In genomic region chr9:136118367-136119258, GRCh38 we compare ENCODE assay signal across 8 cellular contexts. TPM values are rescaled to one million over a fixed set of nuclear protein-coding genes. Genes with fewer than 3 reads are reported as not detected.
DNase-seq lines count a peak whose midpoint lies in the region; ATAC-seq and TF ChIP-seq lines count a peak whose summit lies in the region.

TMEM250 (minus strand) TSS chr9:136118875; CDS start chr9:136116900, 1,975 bp downstream.

- H3K27me3 ChIP-seq in BLaER1 treated with 17β-estradiol and CSF1 and Interleukin-3, amounts not matched to agents 10 nM and 100 nM = no peaks in the 10 kb centered on the region
- peaks cover 3% of the 10 kb centered on the region for H3K27me3 ChIP-seq in colonic mucosa
- no peaks in the 10 kb centered on the region for H3K27me3 ChIP-seq in layer of hippocampus (ENCODE audit: control insufficient read depth, insufficient read depth, low read length)

- intact Hi-C loops in colonic mucosa (cut with DNase I) = no loop called here

- peak; percentile 78 to 95 for DNase-seq in NCI-H526 (lab: John Stamatoyannopoulos, UW)
- DNase-seq in activated CD4-positive, alpha-beta T cell treated with anti-CD3 and anti-CD28 coated beads for 48 hours = peak; percentile 98
- DNase-seq in colonic mucosa = peak; percentile 96
- DNase-seq in stimulated activated CD4-positive, alpha-beta T cell treated with anti-CD3 and anti-CD28 coated beads, Interleukin-1b, Interleukin-23, amount 100 ng/mL, for 24 hours (ENCODE audit: low read depth in 4 of 4, low spot score in 1 of 4) = peak; percentile 86 to 96 (median 92)

- H3K36me3 ChIP-seq in BLaER1 treated with 17β-estradiol and CSF1 and Interleukin-3, amounts not matched to agents 10 nM and 100 nM = peaks cover 18 to 38% (median 28%) of the 10 kb centered on the region in 11 experiments
- no peaks in the 10 kb centered on the region for H3K36me3 ChIP-seq in colonic mucosa

- ATAC-seq in GM19324 (IDR thresholded peaks at IDR 0.05; ENCODE audit: low FRiP score, unreplicated experiment) = peak; percentile 88
- peak; percentile 66 for ATAC-seq in HG03460 (IDR thresholded peaks at IDR 0.05; ENCODE audit: unreplicated experiment)

- TF ChIP-seq CTCF in colonic mucosa (IDR thresholded peaks at IDR 0.05) = no peak

- H3K4me1 ChIP-seq in BLaER1 treated with 17β-estradiol and CSF1 and Interleukin-3, amounts not matched to agents 10 nM and 100 nM = peaks cover 26 to 65% (median 50%) of the 10 kb centered on the region in 10 experiments
- H3K4me1 ChIP-seq in colonic mucosa = peaks cover 16% of the 10 kb centered on the region

- peak within 1 kb of the TSS; percentile 89 to 98 (median 95) for H3K9ac ChIP-seq in BLaER1 treated with 17β-estradiol and CSF1 and Interleukin-3, amounts not matched to agents 10 nM and 100 nM
- H3K9ac ChIP-seq in colonic mucosa (ENCODE audit: low read depth in 2 of 2, low read length in 2 of 2) = peak within 1 kb of the TSS; percentile 84 to 86

- H3K27ac ChIP-seq in BLaER1 treated with 17β-estradiol and CSF1 and Interleukin-3, amounts not matched to agents 10 nM and 100 nM = peak within 1 kb of the TSS; percentile 90 to 96 (median 93)
- H3K27ac ChIP-seq in colonic mucosa (peak within 1 kb of the TSS; percentile 91), layer of hippocampus (ENCODE audit: low read depth, low read length) (peak within 1 kb of the TSS; percentile 92)

- peak within 1 kb of the TSS; percentile 83 to 99 (median 90) for H3K4me3 ChIP-seq in BLaER1 treated with 17β-estradiol and CSF1 and Interleukin-3, amounts not matched to agents 10 nM and 100 nM
- H3K4me3 ChIP-seq in colonic mucosa = peak within 1 kb of the TSS; percentile 83

- H4K20me1 ChIP-seq in BLaER1 treated with 17β-estradiol and CSF1 and Interleukin-3, amounts not matched to agents 10 nM and 100 nM = peaks cover 0 to 25% (median 0%) of the 10 kb centered on the region in 11 experiments; a peak in 4 of 22 replicates

- H3K9me3 ChIP-seq in BLaER1 treated with 17β-estradiol and CSF1 and Interleukin-3, amounts not matched to agents 10 nM and 100 nM (replicated peaks in 1 of 11) = no peaks in the 10 kb centered on the region
- H3K9me3 ChIP-seq in colonic mucosa = no peaks in the 10 kb centered on the region

- H3K4me2 ChIP-seq in BLaER1 treated with 17β-estradiol and CSF1 and Interleukin-3, amounts not matched to agents 10 nM and 100 nM = peak within 1 kb of the TSS; percentile 83 to 100 (median 98)

RNA-seq across cellular contexts. Expression of gene TMEM250, which starts in this region (rescaled TPM):
- total RNA-seq in colonic mucosa = 10 to 100 TPM; 40.9 to 67.2 TPM

Comparison
In these comparisons a context has a peak if more than half of its experiments do, and no peak if none do; other contexts are left out.
1. Peak in every context shown above with its lines: DNase-seq, ATAC-seq, H3K4me3 ChIP-seq and H3K27ac ChIP-seq.